Comparison of ENCODE assay signal across 7 cellular contexts in the genomic region with DNA sequence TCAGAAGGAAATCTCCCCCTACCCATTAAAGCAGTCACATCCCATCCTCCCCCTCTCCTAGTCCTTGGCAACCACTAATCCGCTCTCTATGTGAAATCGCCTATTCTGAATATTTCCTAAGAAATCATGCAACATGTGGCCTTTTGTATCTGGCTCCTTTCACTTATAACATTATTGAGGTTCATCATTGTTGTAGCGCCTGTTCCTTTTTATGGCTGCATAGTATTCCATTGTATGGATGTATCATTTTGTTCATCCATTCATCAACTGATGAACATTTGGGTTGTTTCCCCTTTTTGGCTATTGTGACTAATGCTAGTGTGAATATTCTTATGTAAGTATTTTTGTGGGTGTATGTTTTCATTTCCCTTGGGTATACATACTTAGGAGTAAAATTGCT. TPM values are rescaled to one million over a fixed set of nuclear protein-coding genes. Genes with fewer than 3 reads are reported as not detected.
A peak's percentile ranks its signal among the peaks of the same experiment; 100 is the strongest.
DNase-seq lines count a peak whose midpoint lies in the region; ATAC-seq, FAIRE-seq and TF ChIP-seq lines count a peak whose summit lies in the region.
"Not testable (repeated sequence)": the region's sequence is repeated elsewhere in the genome, so short reads cannot be mapped to it uniquely, and the experiment has no call there.

No MANE protein-coding gene starts in this region.

- dilution Hi-C loops in mammary epithelial cell (cut with HindIII; ENCODE audit: low sequenced_read_pairs), result not testable (repeated sequence)

- not testable (repeated sequence) for H3K27me3 ChIP-seq in CD8-positive, alpha-beta T cell (ENCODE audit: insufficient read depth, low read length); mammary epithelial cell (ENCODE audit: insufficient read depth, low read length); HepG2 (ENCODE audit: control insufficient read depth in 1 of 2, insufficient read depth in 2 of 2, low read length in 2 of 2)

- not testable (repeated sequence) for ATAC-seq in CD8-positive, alpha-beta T cell; activated T-helper 17 cell treated with anti-CD3 and anti-CD28 coated beads, Interleukin-2, amount 50 U/mL, for 72 hours (replicated peaks); HepG2

- in situ Hi-C loops in mammary epithelial cell (cut with MboI; ENCODE audit: low sequenced_read_pairs in 2 of 2); HepG2 (cut with HindIII; ENCODE audit: extremely low pct_ligation_motif_present, low pct_unique_long_range_greater_than_20kb): not testable (repeated sequence)

- H3K27ac Mint-ChIP-seq in CD8-positive, alpha-beta T cell; osteocyte (ENCODE audit: unreplicated experiment): not testable (repeated sequence)
- H3K27ac Mint-ChIP-seq in IgD-negative memory B cell, result peak overlapping the region; percentile 81 to 95 (median 83)
- peak overlapping the region; percentile 63 for H3K27ac Mint-ChIP-seq in T-helper 2 cell treated with Interferon-gamma antibody and Interleukin-4, amounts not matched to agents 5 μg/mL and 100 μg/mL, for 36 hours
- H3K27ac Mint-ChIP-seq in activated T-helper 17 cell treated with anti-CD3 and anti-CD28 coated beads, Interleukin-2, amount 50 U/mL, for 72 hours, result peak overlapping the region; percentile 67

- H3K9me3 Mint-ChIP-seq in CD8-positive, alpha-beta T cell, result peaks cover 20% of the 10 kb centered on the region
- H3K9me3 Mint-ChIP-seq in IgD-negative memory B cell; activated T-helper 17 cell treated with anti-CD3 and anti-CD28 coated beads, Interleukin-2, amount 50 U/mL, for 72 hours; osteocyte (ENCODE audit: unreplicated experiment): not testable (repeated sequence)
- peaks cover 19% of the 10 kb centered on the region for H3K9me3 Mint-ChIP-seq in T-helper 2 cell treated with Interferon-gamma antibody and Interleukin-4, amounts not matched to agents 5 μg/mL and 100 μg/mL, for 36 hours

- peaks cover 62% of the 10 kb centered on the region for H3K4me1 Mint-ChIP-seq in CD8-positive, alpha-beta T cell (ENCODE audit: low read depth)
- H3K4me1 Mint-ChIP-seq in IgD-negative memory B cell, result peaks cover 35 to 44% (median 36%) of the 10 kb centered on the region in 3 donors
- peaks cover 55% of the 10 kb centered on the region for H3K4me1 Mint-ChIP-seq in T-helper 2 cell treated with Interferon-gamma antibody and Interleukin-4, amounts not matched to agents 5 μg/mL and 100 μg/mL, for 36 hours (ENCODE audit: low read depth)
- peaks cover 49% of the 10 kb centered on the region for H3K4me1 Mint-ChIP-seq in activated T-helper 17 cell treated with anti-CD3 and anti-CD28 coated beads, Interleukin-2, amount 50 U/mL, for 72 hours
- peaks cover 29% of the 10 kb centered on the region for H3K4me1 Mint-ChIP-seq in osteocyte (ENCODE audit: unreplicated experiment)

- TF ChIP-seq EP300 in HepG2 (IDR thresholded peaks at IDR 0.05; ENCODE audit: low read depth in 2 of 2, low read length in 2 of 2); HepG2 (CRISPR knock-in tag; IDR thresholded peaks at IDR 0.05; ENCODE audit: borderline replicate concordance): not testable (repeated sequence)

- H3K79me2 ChIP-seq in mammary epithelial cell (ENCODE audit: insufficient read depth, low read length), result peaks cover 54% of the 10 kb centered on the region
- not testable (repeated sequence) for H3K79me2 ChIP-seq in HepG2 (ENCODE audit: insufficient read depth, low read length)

- not testable (repeated sequence) for H3K4me3 ChIP-seq in CD8-positive, alpha-beta T cell (ENCODE audit: low read depth, low read length); mammary epithelial cell (replicated peaks in 1 of 3; ENCODE audit: insufficient read depth in 1 of 3, low read depth in 2 of 3, low read length in 3 of 3)
- H3K4me3 ChIP-seq in HepG2 (replicated peaks in 1 of 3; ENCODE audit: insufficient read depth in 1 of 3, low read depth in 2 of 3, low read length in 3 of 3), result peak overlapping the region in 1 of 3 experiments; percentile 90; a peak in 2 of 6 replicates

- H3K36me3 ChIP-seq in CD8-positive, alpha-beta T cell (ENCODE audit: insufficient read depth, low read length); mammary epithelial cell (ENCODE audit: insufficient read depth, low read length); HepG2 (replicated peaks in 1 of 2; ENCODE audit: control insufficient read depth in 1 of 2, insufficient read depth in 2 of 2, low read length in 2 of 2): not testable (repeated sequence)

- peak overlapping the region; percentile 71 for H3K4me3 Mint-ChIP-seq in CD8-positive, alpha-beta T cell
- H3K4me3 Mint-ChIP-seq in IgD-negative memory B cell (peak overlapping the region; percentile 12 to 94 (median 70)), osteocyte (ENCODE audit: unreplicated experiment) (peak overlapping the region; percentile 61)
- peak overlapping the region; percentile 73 for H3K4me3 Mint-ChIP-seq in T-helper 2 cell treated with Interferon-gamma antibody and Interleukin-4, amounts not matched to agents 5 μg/mL and 100 μg/mL, for 36 hours
- peak overlapping the region; percentile 84 for H3K4me3 Mint-ChIP-seq in activated T-helper 17 cell treated with anti-CD3 and anti-CD28 coated beads, Interleukin-2, amount 50 U/mL, for 72 hours

- not testable (repeated sequence) for H3K27me3 Mint-ChIP-seq in CD8-positive, alpha-beta T cell (ENCODE audit: low read depth); IgD-negative memory B cell; T-helper 2 cell treated with Interferon-gamma antibody and Interleukin-4, amounts not matched to agents 5 μg/mL and 100 μg/mL, for 36 hours (ENCODE audit: low read depth); activated T-helper 17 cell treated with anti-CD3 and anti-CD28 coated beads, Interleukin-2, amount 50 U/mL, for 72 hours; osteocyte (ENCODE audit: unreplicated experiment)

- FAIRE-seq in HepG2 (lab: Jason Lieb, UNC), result not testable (repeated sequence)

- H3K4me1 ChIP-seq in CD8-positive, alpha-beta T cell (ENCODE audit: insufficient read depth, low read length), result peaks cover 24% of the 10 kb centered on the region
- not testable (repeated sequence) for H3K4me1 ChIP-seq in mammary epithelial cell (ENCODE audit: insufficient read depth, low read length)
- peaks cover 15% of the 10 kb centered on the region for H3K4me1 ChIP-seq in HepG2 (ENCODE audit: insufficient read depth, low read length)

- not testable (repeated sequence) for TF ChIP-seq POLR2A in HepG2 (IDR thresholded peaks at IDR 0.05; ENCODE audit: insufficient read depth in 1 of 2, low read depth in 2 of 2, low read length in 2 of 2)

- not testable (repeated sequence) for TF ChIP-seq RAD21 in HepG2 (CRISPR knock-in tag; IDR thresholded peaks at IDR 0.05)

- not testable (repeated sequence) for H3K9me3 ChIP-seq in CD8-positive, alpha-beta T cell (ENCODE audit: low read length); mammary epithelial cell (replicated peaks; ENCODE audit: insufficient read depth, low read length); HepG2 (ENCODE audit: low read length)

- peaks cover 52% of the 10 kb centered on the region for H3K36me3 Mint-ChIP-seq in CD8-positive, alpha-beta T cell
- H3K36me3 Mint-ChIP-seq in IgD-negative memory B cell, result peaks cover 15% of the 10 kb centered on the region
- peaks cover 38% of the 10 kb centered on the region for H3K36me3 Mint-ChIP-seq in T-helper 2 cell treated with Interferon-gamma antibody and Interleukin-4, amounts not matched to agents 5 μg/mL and 100 μg/mL, for 36 hours (ENCODE audit: low read depth)
- peaks cover 64% of the 10 kb centered on the region for H3K36me3 Mint-ChIP-seq in activated T-helper 17 cell treated with anti-CD3 and anti-CD28 coated beads, Interleukin-2, amount 50 U/mL, for 72 hours (ENCODE audit: low read depth)
- peaks cover 28% of the 10 kb centered on the region for H3K36me3 Mint-ChIP-seq in osteocyte (ENCODE audit: unreplicated experiment)

- not testable (repeated sequence) for H3K27ac ChIP-seq in CD8-positive, alpha-beta T cell (ENCODE audit: low read depth, low read length); mammary epithelial cell (ENCODE audit: insufficient read depth, low read depth, low read length); HepG2 (ENCODE audit: extremely low read length, insufficient read depth, low read length)

- H2AFZ ChIP-seq in mammary epithelial cell (ENCODE audit: low read depth, low read length); HepG2 (ENCODE audit: low read length): not testable (repeated sequence)

- DNase-seq in CD8-positive, alpha-beta T cell; T-helper 2 cell treated with Interferon-gamma antibody and Interleukin-4, amounts not matched to agents 5 μg/mL and 100 μg/mL, for 36 hours (ENCODE audit: low spot score); mammary epithelial cell; HepG2 (ENCODE audit: low spot score); osteocyte (ENCODE audit: extremely low spot score, unreplicated experiment): not testable (repeated sequence)

- WGBS in mammary epithelial cell (ENCODE audit: low coverage, missing lambda C conversion rate), result 90% methylated on average over 3 of the region's 3 CpGs
- WGBS in HepG2 (ENCODE audit: low lambda C conversion rate), result 96% methylated on average over 3 of the region's 3 CpGs

- H3K4me2 ChIP-seq in mammary epithelial cell (ENCODE audit: insufficient read depth, low read depth, low read length) (peak overlapping the region; percentile 81), HepG2 (ENCODE audit: low read depth, low read length) (peak overlapping the region; percentile 64; the same call in 1 of the 2 replicates)

- not testable (repeated sequence) for BruUV-seq in mammary epithelial cell (replicated peaks; lab: Mats Ljungman, UMichigan); HepG2 (replicated peaks; lab: Mats Ljungman, UMichigan)

- H4K20me1 ChIP-seq in mammary epithelial cell (ENCODE audit: insufficient read depth, low read length); HepG2 (ENCODE audit: insufficient read depth, low read length): not testable (repeated sequence)

- not testable (repeated sequence) for TF ChIP-seq CTCF in CD8-positive, alpha-beta T cell (IDR thresholded peaks at IDR 0.05); mammary epithelial cell (conservative IDR thresholded peaks at IDR 0.05 in 1 of 2, IDR thresholded peaks at IDR 0.05 in 1 of 2; ENCODE audit: extremely low read depth in 1 of 2, insufficient read depth in 1 of 2, low read depth in 1 of 2, low read length in 2 of 2); HepG2 (CRISPR knock-in tag; IDR thresholded peaks at IDR 0.05); osteocyte (IDR thresholded peaks at IDR 0.05)

- CTCF ChIA-PET in CD8-positive, alpha-beta T cell (lab: Charles Lee); mammary epithelial cell (lab: Charles Lee; ENCODE audit: low non-redundant PET); HepG2 (lab: Yijun Ruan, JAX; ENCODE audit: low intra/inter-chr PET ratio, low total read pairs): not testable (repeated sequence)

- intact Hi-C loops in CD8-positive, alpha-beta T cell (cut with DNase I, micrococcal nuclease); mammary epithelial cell (cut with micrococcal nuclease); HepG2 (cut with micrococcal nuclease; ENCODE audit: unreplicated experiment): not testable (repeated sequence)

- POLR2A ChIA-PET in CD8-positive, alpha-beta T cell (lab: Charles Lee); HepG2 (lab: Yijun Ruan, JAX): not testable (repeated sequence)

- not testable (repeated sequence) for H3K9ac ChIP-seq in mammary epithelial cell (ENCODE audit: insufficient read depth, low read length); HepG2 (ENCODE audit: insufficient read depth, low read depth, low read length)

RNA-seq across cellular contexts. Expression of a gene that starts 1.7 kb away (rescaled TPM):
- 10 to 100 TPM; 67.9 to 68.5 TPM for total RNA-seq in CD8-positive, alpha-beta T cell
- polyA plus RNA-seq in IgD-negative memory B cell, result 59.3 TPM
- total RNA-seq in activated T-helper 17 cell treated with anti-CD3 and anti-CD28 coated beads, Interleukin-2, amount 50 U/mL, for 72 hours, result 10 to 100 TPM; 36.2 to 49.3 TPM
- total RNA-seq in mammary epithelial cell, result 10 to 100 TPM; 17.0 to 49.1 TPM
- 18.5 TPM for polyA plus RNA-seq in mammary epithelial cell
- 9.1 TPM for polyA minus RNA-seq in mammary epithelial cell
- 42.6 and 58.3 TPM in 2 replicates for total RNA-seq in HepG2 (2016; rRNA removed; fragmentation: Illumina TruSeq; extraction: Trizol)
- 8.8 and 10.0 TPM in 2 replicates for total RNA-seq in HepG2 (2016; cell fraction: cytosol; rRNA removed; fragmentation: Illumina TruSeq; extraction: Trizol; ENCODE audit: low read depth)
- 43.8 and 57.5 TPM in 2 replicates for total RNA-seq in HepG2 (2016; cell fraction: insoluble cytoplasmic fraction; rRNA removed; fragmentation: Illumina TruSeq; extraction: Trizol)
- 8.2 and 10.8 TPM in 2 replicates for total RNA-seq in HepG2 (2016; cell fraction: membrane; rRNA removed; fragmentation: Illumina TruSeq; extraction: Trizol)
- 23.9 and 27.4 TPM in 2 replicates for total RNA-seq in HepG2 (2016; cell fraction: nucleus; rRNA removed; fragmentation: Illumina TruSeq; extraction: Trizol)
- polyA plus RNA-seq in HepG2 (2011; rRNA removed), result 4.8 and 5.7 TPM in 2 replicates
- polyA plus RNA-seq in HepG2 (2011; cell fraction: cytosol; rRNA removed), result 3.3 and 5.0 TPM in 2 replicates
- 3.0 and 3.5 TPM in 2 replicates for polyA plus RNA-seq in HepG2 (2011; cell fraction: nucleus; rRNA removed)
- 15.8 and 23.7 TPM in 2 replicates for polyA plus RNA-seq in HepG2 (2012)
- 8.2 and 9.7 TPM in 2 replicates for polyA plus RNA-seq in HepG2 (2016; cell fraction: cytosol; fragmentation: Illumina TruSeq; extraction: Trizol; ENCODE audit: low read depth)
- 50.6 and 51.6 TPM in 2 replicates for polyA plus RNA-seq in HepG2 (2016; cell fraction: insoluble cytoplasmic fraction; fragmentation: Illumina TruSeq; extraction: Trizol; ENCODE audit: low read depth)
- polyA plus RNA-seq in HepG2 (2016; cell fraction: membrane; fragmentation: Illumina TruSeq; extraction: Trizol; ENCODE audit: low read depth), result 7.7 and 8.3 TPM in 2 replicates
- 29.3 and 30.7 TPM in 2 replicates for polyA plus RNA-seq in HepG2 (2016; cell fraction: nucleus; fragmentation: Illumina TruSeq; extraction: Trizol; ENCODE audit: insufficient read depth, low read depth)
- polyA minus RNA-seq in HepG2 (2011; rRNA and poly(A)+ RNA removed; ENCODE audit: low replicate concordance), result 2.7 and 4.9 TPM in 2 replicates
- 3.6 and 4.3 TPM in 2 replicates for polyA minus RNA-seq in HepG2 (2011; cell fraction: cytosol; rRNA and poly(A)+ RNA removed)
- 9.3 and 15.2 TPM in 2 replicates for polyA minus RNA-seq in HepG2 (2011; cell fraction: nucleus; rRNA and poly(A)+ RNA removed)
- total RNA-seq in osteocyte, result 34.5 and 37.1 TPM in 2 replicates
